10 cellular contexts compared by ENCODE assay signal in genomic region chr1:171220551-171221175, GRCh38. TPM values are rescaled to one million over a fixed set of nuclear protein-coding genes. Genes with fewer than 3 reads are reported as not detected.
A peak's percentile ranks its signal among the peaks of the same experiment; 100 is the strongest.
DNase-seq lines count a peak whose midpoint lies in the region; ATAC-seq and FAIRE-seq lines count a peak whose summit lies in the region.
"Had no signal": no experiment of that assay in that cellular context is flagged by ENCODE, and none has a peak within 500 bp of the region (broad histone marks: within the 10 kb centered on the region; RNA-seq: fewer than 3 reads in every experiment).

No MANE protein-coding gene starts in this region.

- no peak for ATAC-seq in HG02870 (IDR thresholded peaks at IDR 0.05; ENCODE audit: unreplicated experiment)
- no peak for ATAC-seq in GM21619 (IDR thresholded peaks at IDR 0.05; ENCODE audit: unreplicated experiment)
- ATAC-seq: activated CD8-positive, alpha-beta T cell treated with anti-CD3 and anti-CD28 coated beads for 36 hours; effector memory CD8-positive, alpha-beta T cell had no signal

- FAIRE-seq in urothelium cell line (lab: Jason Lieb, UNC): no peak

- H3K36me3 ChIP-seq in NT2/D1 (ENCODE audit: insufficient read depth, insufficient read length, low read length) (no peaks in the 10 kb centered on the region), mesodermal cell (ENCODE audit: control insufficient read depth, insufficient read depth, low read length) (no peaks in the 10 kb centered on the region)

- H3K9me3 ChIP-seq in NT2/D1 (ENCODE audit: insufficient read depth, low read length) (peaks cover 59% of the 10 kb centered on the region), mesodermal cell (ENCODE audit: control insufficient read depth, low read length) (peaks cover 7% of the 10 kb centered on the region)

- peak; percentile 94 for DNase-seq in NT2/D1 (ENCODE audit: low read depth, low spot score)
- DNase-seq in fibroblast of gingiva (ENCODE audit: low read depth): peak; percentile 40
- peak; percentile 59 for DNase-seq in urothelium cell line (ENCODE audit: low spot score)
- DNase-seq in effector CD8-positive, alpha-beta T cell (lab: John Stamatoyannopoulos, UW): no peak
- DNase-seq: activated CD8-positive, alpha-beta T cell treated with anti-CD3 and anti-CD28 coated beads for 36 hours; effector memory CD8-positive, alpha-beta T cell; occipital lobe had no signal

- no peak overlapping the region for H3K4me3 ChIP-seq in NT2/D1 (ENCODE audit: insufficient read length, low read depth)
- peak overlapping the region; percentile 28 for H3K4me3 ChIP-seq in mesodermal cell (ENCODE audit: extremely low read depth, insufficient read depth, low read length, poor library complexity, severe bottlenecking)

- peak overlapping the region; percentile 86 for H3K27ac ChIP-seq in mesodermal cell (ENCODE audit: low read depth, low read length, severe bottlenecking)

- 0 to 15% methylated on average over 4 to 6 of the region's 13 CpGs for WGBS in mesodermal cell (ENCODE audit: insufficient coverage in 2 of 2), 2 experiments

- no peak overlapping the region for H3K9ac ChIP-seq in NT2/D1 (ENCODE audit: insufficient read length, low read depth)

- H3K4me1 ChIP-seq in NT2/D1 (ENCODE audit: insufficient read depth, insufficient read length) (peaks cover 2% of the 10 kb centered on the region), mesodermal cell (ENCODE audit: control insufficient read depth, insufficient read depth, low read length, poor library complexity, severe bottlenecking) (peaks cover 18% of the 10 kb centered on the region)

- no peaks in the 10 kb centered on the region for H3K27me3 ChIP-seq in NT2/D1 (ENCODE audit: insufficient read depth, insufficient read length)

RNA-seq across cellular contexts. Expression of gene FMO1, which starts 27.6 kb away (rescaled TPM):
- polyA plus RNA-seq in mesodermal cell (2013, experiment 1 of 2): not detected
- not detected for polyA plus RNA-seq in mesodermal cell (2013, experiment 2 of 2)

RNA-seq across cellular contexts. Expression of gene FMO2, which starts 35.6 kb away (rescaled TPM):
- not detected for polyA plus RNA-seq in mesodermal cell (2013, experiment 1 of 2)
- polyA plus RNA-seq in mesodermal cell (2013, experiment 2 of 2): not detected
